Comparison of ENCODE assay signal across 11 cellular contexts in genomic region chr5:143057580-143057999, GRCh38.
DNase-seq lines count a peak whose midpoint lies in the region; ATAC-seq lines count a peak whose summit lies in the region.
"Had no signal": no experiment of that assay in that cellular context is flagged by ENCODE, and none has a peak within 500 bp of the region (broad histone marks: within the 10 kb centered on the region; RNA-seq: fewer than 3 reads in every experiment).

No MANE protein-coding gene starts in this region.

- DNase-seq in EH (ENCODE audit: low read depth), result peak; percentile 35
- DNase-seq in ureter (ENCODE audit: low spot score), result no peak
- no peak for DNase-seq in HT-29 (ENCODE audit: low spot score)
- DNase-seq in T-helper 1 cell, result no peak
- DNase-seq in DMS153 (lab: John Stamatoyannopoulos, UW), result no peak
- DNase-seq: DMS79 treated with DMSO at 0.1 percent for 48 hours; stimulated activated naive CD8-positive, alpha-beta T cell treated with anti-CD3 and anti-CD28 coated beads, Interleukin-15, amount 100 ng/mL, for 72 hours had no signal

- H3K9me3 Mint-ChIP-seq in activated T-helper 17 cell treated with anti-CD3 and anti-CD28 coated beads, Interleukin-2, amount 50 U/mL, for 72 hours, result no peaks in the 10 kb centered on the region
- H3K9me3 Mint-ChIP-seq: nephron; stimulated activated naive CD8-positive, alpha-beta T cell treated with anti-CD3 and anti-CD28 coated beads, Interleukin-15, amount 100 ng/mL, for 72 hours had no signal

- peaks cover 17% of the 10 kb centered on the region for H3K4me1 Mint-ChIP-seq in activated T-helper 17 cell treated with anti-CD3 and anti-CD28 coated beads, Interleukin-2, amount 50 U/mL, for 72 hours

- ATAC-seq in GM19395 (IDR thresholded peaks at IDR 0.05; ENCODE audit: unreplicated experiment) (peak; percentile 67), HG03108 (IDR thresholded peaks at IDR 0.05; ENCODE audit: unreplicated experiment) (peak; percentile 42)
- ATAC-seq in activated T-helper 17 cell treated with anti-CD3 and anti-CD28 coated beads, Interleukin-2, amount 50 U/mL, for 72 hours (replicated peaks), result no peak

- peak overlapping the region; percentile 54 for H3K4me3 Mint-ChIP-seq in activated T-helper 17 cell treated with anti-CD3 and anti-CD28 coated beads, Interleukin-2, amount 50 U/mL, for 72 hours
- H3K4me3 Mint-ChIP-seq: nephron had no signal

- peaks cover 32% of the 10 kb centered on the region for H3K36me3 Mint-ChIP-seq in activated T-helper 17 cell treated with anti-CD3 and anti-CD28 coated beads, Interleukin-2, amount 50 U/mL, for 72 hours (ENCODE audit: low read depth)

- H3K27ac Mint-ChIP-seq in activated T-helper 17 cell treated with anti-CD3 and anti-CD28 coated beads, Interleukin-2, amount 50 U/mL, for 72 hours, result peak overlapping the region; percentile 91

- H3K27me3 Mint-ChIP-seq in activated T-helper 17 cell treated with anti-CD3 and anti-CD28 coated beads, Interleukin-2, amount 50 U/mL, for 72 hours, result no peaks in the 10 kb centered on the region
- H3K27me3 Mint-ChIP-seq: stimulated activated naive CD8-positive, alpha-beta T cell treated with anti-CD3 and anti-CD28 coated beads, Interleukin-15, amount 100 ng/mL, for 72 hours had no signal
